1 cellular context compared by ENCODE assay signal in genomic region chr22:32574397-32574796, GRCh38.
TF ChIP-seq lines count a peak whose summit lies in the region.

No MANE protein-coding gene starts in this region.

TF ChIP-seq in IMR-90, 13 proteins besides CTCF, POLR2A, EP300 and RAD21 (continued from another document):
- TF ChIP-seq ELK1 (IDR thresholded peaks at IDR 0.05; ENCODE audit: borderline replicate concordance, low read depth, low read length), result no peak
- TF ChIP-seq NFE2L2 (IDR thresholded peaks at IDR 0.05; ENCODE audit: low read depth, low read length), result no peak
- TF ChIP-seq SMC3 (IDR thresholded peaks at IDR 0.05; ENCODE audit: low read depth, low read length), result no peak
- TF ChIP-seq CEBPB (IDR thresholded peaks at IDR 0.05; ENCODE audit: low read depth, low read length), result no peak
- TF ChIP-seq BHLHE40 (IDR thresholded peaks at IDR 0.05; ENCODE audit: low read depth, low read length), result no peak
- TF ChIP-seq CHD1 (IDR thresholded peaks at IDR 0.05; ENCODE audit: low read depth, low read length), result no peak
- TF ChIP-seq FOS (IDR thresholded peaks at IDR 0.05; ENCODE audit: low read depth, low read length), result no peak
- TF ChIP-seq RCOR1 (IDR thresholded peaks at IDR 0.05; ENCODE audit: insufficient replicate concordance, low read length), result no peak
- no peak for TF ChIP-seq MXI1 (IDR thresholded peaks at IDR 0.05; ENCODE audit: borderline replicate concordance, low read depth, low read length)
- TF ChIP-seq MAFK (IDR thresholded peaks at IDR 0.05; ENCODE audit: low read depth, low read length), result no peak
- TF ChIP-seq MAZ (IDR thresholded peaks at IDR 0.05; ENCODE audit: borderline replicate concordance, low read depth, low read length), result no peak
TF ChIP-seq in IMR-90: peak in this region for 0.
